ENCODE assay signal across 1 cellular context in the genomic region with DNA sequence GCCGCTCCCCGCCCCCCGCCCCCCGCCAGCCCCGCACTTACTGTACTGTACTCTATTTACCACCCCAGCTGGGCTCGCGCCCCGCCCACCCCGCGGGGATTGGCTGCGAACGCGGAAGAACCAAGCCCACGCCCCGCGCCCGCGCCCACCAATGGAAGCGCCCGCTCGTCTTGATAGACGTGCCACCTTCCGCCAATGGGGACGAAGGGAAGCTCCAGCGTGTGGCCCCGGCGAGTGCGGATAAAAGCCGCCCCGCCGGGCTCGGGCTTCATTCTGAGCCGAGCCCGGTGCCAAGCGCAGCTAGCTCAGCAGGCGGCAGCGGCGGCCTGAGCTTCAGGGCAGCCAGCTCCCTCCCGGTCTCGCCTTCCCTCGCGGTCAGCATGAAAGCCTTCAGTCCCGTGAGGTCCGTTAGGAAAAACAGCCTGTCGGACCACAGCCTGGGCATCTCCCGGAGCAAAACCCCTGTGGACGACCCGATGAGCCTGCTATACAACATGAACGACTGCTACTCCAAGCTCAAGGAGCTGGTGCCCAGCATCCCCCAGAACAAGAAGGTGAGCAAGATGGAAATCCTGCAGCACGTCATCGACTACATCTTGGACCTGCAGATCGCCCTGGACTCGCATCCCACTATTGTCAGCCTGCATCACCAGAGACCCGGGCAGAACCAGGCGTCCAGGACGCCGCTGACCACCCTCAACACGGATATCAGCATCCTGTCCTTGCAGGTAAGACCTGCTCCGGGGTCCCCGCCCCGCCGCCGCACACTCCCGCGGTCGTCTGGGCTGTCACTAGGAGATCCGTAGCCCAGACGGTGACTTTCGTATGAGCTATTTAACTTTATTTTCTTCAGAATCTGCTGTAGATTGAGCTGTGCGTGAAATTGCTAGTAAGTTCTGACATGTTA.
TF ChIP-seq lines count a peak whose summit lies in the region.

A gene with protein sequence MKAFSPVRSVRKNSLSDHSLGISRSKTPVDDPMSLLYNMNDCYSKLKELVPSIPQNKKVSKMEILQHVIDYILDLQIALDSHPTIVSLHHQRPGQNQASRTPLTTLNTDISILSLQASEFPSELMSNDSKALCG (plus strand): TSS at position 271 of the 907 bp plus-strand sequence. CDS start 110 bp downstream, at position 381.

TF ChIP-seq in K562, 482 proteins besides CTCF, POLR2A, EP300 and RAD21 (continued from another document and continues in another):
- TF ChIP-seq, protein P1, sequence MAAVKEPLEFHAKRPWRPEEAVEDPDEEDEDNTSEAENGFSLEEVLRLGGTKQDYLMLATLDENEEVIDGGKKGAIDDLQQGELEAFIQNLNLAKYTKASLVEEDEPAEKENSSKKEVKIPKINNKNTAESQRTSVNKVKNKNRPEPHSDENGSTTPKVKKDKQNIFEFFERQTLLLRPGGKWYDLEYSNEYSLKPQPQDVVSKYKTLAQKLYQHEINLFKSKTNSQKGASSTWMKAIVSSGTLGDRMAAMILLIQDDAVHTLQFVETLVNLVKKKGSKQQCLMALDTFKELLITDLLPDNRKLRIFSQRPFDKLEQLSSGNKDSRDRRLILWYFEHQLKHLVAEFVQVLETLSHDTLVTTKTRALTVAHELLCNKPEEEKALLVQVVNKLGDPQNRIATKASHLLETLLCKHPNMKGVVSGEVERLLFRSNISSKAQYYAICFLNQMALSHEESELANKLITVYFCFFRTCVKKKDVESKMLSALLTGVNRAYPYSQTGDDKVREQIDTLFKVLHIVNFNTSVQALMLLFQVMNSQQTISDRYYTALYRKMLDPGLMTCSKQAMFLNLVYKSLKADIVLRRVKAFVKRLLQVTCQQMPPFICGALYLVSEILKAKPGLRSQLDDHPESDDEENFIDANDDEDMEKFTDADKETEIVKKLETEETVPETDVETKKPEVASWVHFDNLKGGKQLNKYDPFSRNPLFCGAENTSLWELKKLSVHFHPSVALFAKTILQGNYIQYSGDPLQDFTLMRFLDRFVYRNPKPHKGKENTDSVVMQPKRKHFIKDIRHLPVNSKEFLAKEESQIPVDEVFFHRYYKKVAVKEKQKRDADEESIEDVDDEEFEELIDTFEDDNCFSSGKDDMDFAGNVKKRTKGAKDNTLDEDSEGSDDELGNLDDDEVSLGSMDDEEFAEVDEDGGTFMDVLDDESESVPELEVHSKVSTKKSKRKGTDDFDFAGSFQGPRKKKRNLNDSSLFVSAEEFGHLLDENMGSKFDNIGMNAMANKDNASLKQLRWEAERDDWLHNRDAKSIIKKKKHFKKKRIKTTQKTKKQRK (IDR thresholded peaks at IDR 0.05; ENCODE audit: borderline replicate concordance, low read depth, low read length): no peak
- TF ChIP-seq ZNF830 (CRISPR knock-in tag; IDR thresholded peaks at IDR 0.05) (0 out of 2 replicates have a peak, but pooled peaks have one; percentile 16), MCM5 (IDR thresholded peaks at IDR 0.05; ENCODE audit: low read depth) (no peak), TOE1 (IDR thresholded peaks at IDR 0.05; ENCODE audit: borderline replicate concordance) (no peak), TOE1 (CRISPR knock-in tag; IDR thresholded peaks at IDR 0.05; ENCODE audit: borderline replicate concordance, low read depth) (0 out of 2 replicates have a peak, but pooled peaks have one; percentile 14), MYC (IDR thresholded peaks at IDR 0.05; ENCODE audit: low read depth, low read length) (0 out of 2 replicates have a peak, but pooled peaks have one; percentile 26), MYC (CRISPR knock-in tag; IDR thresholded peaks at IDR 0.05; ENCODE audit: borderline replicate concordance, low read depth) (no peak; the same call in 1 of the 2 replicates), NR3C1 (CRISPR knock-in tag; IDR thresholded peaks at IDR 0.05) (no peak), PML (IDR thresholded peaks at IDR 0.05; ENCODE audit: low read length) (peak; percentile 88), TBP (optimal IDR thresholded peaks at IDR 0.05; ENCODE audit: low read depth, low read length) (peak; percentile 98), PRPF4 (IDR thresholded peaks at IDR 0.05; ENCODE audit: insufficient read depth, low read depth, low read length, poor library complexity, severe bottlenecking) (peak; percentile 83), JUN (IDR thresholded peaks at IDR 0.05; ENCODE audit: borderline replicate concordance, low read depth, low read length) (no peak), JUN (CRISPR knock-in tag; IDR thresholded peaks at IDR 0.05; ENCODE audit: borderline replicate concordance) (no peak), NFATC3 (IDR thresholded peaks at IDR 0.05) (no peak), HDAC2 (IDR thresholded peaks at IDR 0.05) (no peak; the same call in 1 of the 2 replicates), KDM2B (CRISPR knock-in tag; IDR thresholded peaks at IDR 0.05) (no peak), TBL1XR1 (IDR thresholded peaks at IDR 0.05; ENCODE audit: low read length in 2 of 2) (0 out of 4 replicates have a peak, but pooled peaks of 1 of the 2 experiments have one; percentile 5), SMAD3 (CRISPR knock-in tag; conservative IDR thresholded peaks at IDR 0.05) (0 out of 2 replicates have a peak, but pooled peaks have one; percentile 38), ETV6 (IDR thresholded peaks at IDR 0.05; ENCODE audit: borderline replicate concordance in 1 of 2, low read depth in 2 of 2, low read length in 1 of 2) (no peak), ETV6 (CRISPR knock-in tag; IDR thresholded peaks at IDR 0.05; ENCODE audit: borderline replicate concordance) (peak; percentile 66; the same call in 1 of the 2 replicates), ZNF384 (IDR thresholded peaks at IDR 0.05; ENCODE audit: low read depth, low read length) (no peak), TAF9B (IDR thresholded peaks at IDR 0.05; ENCODE audit: partially characterized antibody) (peak; percentile 93), E2F3 (CRISPR knock-in tag; IDR thresholded peaks at IDR 0.05) (0 out of 2 replicates have a peak, but pooled peaks have one; percentile 54), ZNF589 (CRISPR knock-in tag; IDR thresholded peaks at IDR 0.05; ENCODE audit: low read depth) (no peak), NCOA1 (IDR thresholded peaks at IDR 0.05; ENCODE audit: low read depth) (no peak), ZNF23 (CRISPR knock-in tag; IDR thresholded peaks at IDR 0.05) (no peak), BCOR (IDR thresholded peaks at IDR 0.05) (peak; percentile 71; the same call in 1 of the 2 replicates), RB1 (IDR thresholded peaks at IDR 0.05; ENCODE audit: low read depth) (peak; percentile 57; the same call in 1 of the 2 replicates), MTA3 (IDR thresholded peaks at IDR 0.05; ENCODE audit: borderline replicate concordance) (peak; percentile 99), PHTF2 (CRISPR knock-in tag; IDR thresholded peaks at IDR 0.05) (no peak), HDAC3 (IDR thresholded peaks at IDR 0.05; ENCODE audit: borderline replicate concordance, partially characterized antibody) (no peak)
- TF ChIP-seq, protein P2, sequence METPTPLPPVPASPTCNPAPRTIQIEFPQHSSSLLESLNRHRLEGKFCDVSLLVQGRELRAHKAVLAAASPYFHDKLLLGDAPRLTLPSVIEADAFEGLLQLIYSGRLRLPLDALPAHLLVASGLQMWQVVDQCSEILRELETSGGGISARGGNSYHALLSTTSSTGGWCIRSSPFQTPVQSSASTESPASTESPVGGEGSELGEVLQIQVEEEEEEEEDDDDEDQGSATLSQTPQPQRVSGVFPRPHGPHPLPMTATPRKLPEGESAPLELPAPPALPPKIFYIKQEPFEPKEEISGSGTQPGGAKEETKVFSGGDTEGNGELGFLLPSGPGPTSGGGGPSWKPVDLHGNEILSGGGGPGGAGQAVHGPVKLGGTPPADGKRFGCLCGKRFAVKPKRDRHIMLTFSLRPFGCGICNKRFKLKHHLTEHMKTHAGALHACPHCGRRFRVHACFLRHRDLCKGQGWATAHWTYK (CRISPR knock-in tag; IDR thresholded peaks at IDR 0.05): peak; percentile 90
- TF ChIP-seq, protein P3, sequence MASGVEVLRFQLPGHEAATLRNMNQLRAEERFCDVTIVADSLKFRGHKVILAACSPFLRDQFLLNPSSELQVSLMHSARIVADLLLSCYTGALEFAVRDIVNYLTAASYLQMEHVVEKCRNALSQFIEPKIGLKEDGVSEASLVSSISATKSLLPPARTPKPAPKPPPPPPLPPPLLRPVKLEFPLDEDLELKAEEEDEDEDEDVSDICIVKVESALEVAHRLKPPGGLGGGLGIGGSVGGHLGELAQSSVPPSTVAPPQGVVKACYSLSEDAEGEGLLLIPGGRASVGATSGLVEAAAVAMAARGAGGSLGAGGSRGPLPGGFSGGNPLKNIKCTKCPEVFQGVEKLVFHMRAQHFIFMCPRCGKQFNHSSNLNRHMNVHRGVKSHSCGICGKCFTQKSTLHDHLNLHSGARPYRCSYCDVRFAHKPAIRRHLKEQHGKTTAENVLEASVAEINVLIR (CRISPR knock-in tag; IDR thresholded peaks at IDR 0.05): peak; percentile 48
- TF ChIP-seq, protein P4, sequence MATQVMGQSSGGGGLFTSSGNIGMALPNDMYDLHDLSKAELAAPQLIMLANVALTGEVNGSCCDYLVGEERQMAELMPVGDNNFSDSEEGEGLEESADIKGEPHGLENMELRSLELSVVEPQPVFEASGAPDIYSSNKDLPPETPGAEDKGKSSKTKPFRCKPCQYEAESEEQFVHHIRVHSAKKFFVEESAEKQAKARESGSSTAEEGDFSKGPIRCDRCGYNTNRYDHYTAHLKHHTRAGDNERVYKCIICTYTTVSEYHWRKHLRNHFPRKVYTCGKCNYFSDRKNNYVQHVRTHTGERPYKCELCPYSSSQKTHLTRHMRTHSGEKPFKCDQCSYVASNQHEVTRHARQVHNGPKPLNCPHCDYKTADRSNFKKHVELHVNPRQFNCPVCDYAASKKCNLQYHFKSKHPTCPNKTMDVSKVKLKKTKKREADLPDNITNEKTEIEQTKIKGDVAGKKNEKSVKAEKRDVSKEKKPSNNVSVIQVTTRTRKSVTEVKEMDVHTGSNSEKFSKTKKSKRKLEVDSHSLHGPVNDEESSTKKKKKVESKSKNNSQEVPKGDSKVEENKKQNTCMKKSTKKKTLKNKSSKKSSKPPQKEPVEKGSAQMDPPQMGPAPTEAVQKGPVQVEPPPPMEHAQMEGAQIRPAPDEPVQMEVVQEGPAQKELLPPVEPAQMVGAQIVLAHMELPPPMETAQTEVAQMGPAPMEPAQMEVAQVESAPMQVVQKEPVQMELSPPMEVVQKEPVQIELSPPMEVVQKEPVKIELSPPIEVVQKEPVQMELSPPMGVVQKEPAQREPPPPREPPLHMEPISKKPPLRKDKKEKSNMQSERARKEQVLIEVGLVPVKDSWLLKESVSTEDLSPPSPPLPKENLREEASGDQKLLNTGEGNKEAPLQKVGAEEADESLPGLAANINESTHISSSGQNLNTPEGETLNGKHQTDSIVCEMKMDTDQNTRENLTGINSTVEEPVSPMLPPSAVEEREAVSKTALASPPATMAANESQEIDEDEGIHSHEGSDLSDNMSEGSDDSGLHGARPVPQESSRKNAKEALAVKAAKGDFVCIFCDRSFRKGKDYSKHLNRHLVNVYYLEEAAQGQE (CRISPR knock-in tag; IDR thresholded peaks at IDR 0.05; ENCODE audit: low read depth): peak; percentile 73; the same call in 1 of the 2 replicates
- TF ChIP-seq, protein P5, sequence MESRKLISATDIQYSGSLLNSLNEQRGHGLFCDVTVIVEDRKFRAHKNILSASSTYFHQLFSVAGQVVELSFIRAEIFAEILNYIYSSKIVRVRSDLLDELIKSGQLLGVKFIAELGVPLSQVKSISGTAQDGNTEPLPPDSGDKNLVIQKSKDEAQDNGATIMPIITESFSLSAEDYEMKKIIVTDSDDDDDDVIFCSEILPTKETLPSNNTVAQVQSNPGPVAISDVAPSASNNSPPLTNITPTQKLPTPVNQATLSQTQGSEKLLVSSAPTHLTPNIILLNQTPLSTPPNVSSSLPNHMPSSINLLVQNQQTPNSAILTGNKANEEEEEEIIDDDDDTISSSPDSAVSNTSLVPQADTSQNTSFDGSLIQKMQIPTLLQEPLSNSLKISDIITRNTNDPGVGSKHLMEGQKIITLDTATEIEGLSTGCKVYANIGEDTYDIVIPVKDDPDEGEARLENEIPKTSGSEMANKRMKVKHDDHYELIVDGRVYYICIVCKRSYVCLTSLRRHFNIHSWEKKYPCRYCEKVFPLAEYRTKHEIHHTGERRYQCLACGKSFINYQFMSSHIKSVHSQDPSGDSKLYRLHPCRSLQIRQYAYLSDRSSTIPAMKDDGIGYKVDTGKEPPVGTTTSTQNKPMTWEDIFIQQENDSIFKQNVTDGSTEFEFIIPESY (CRISPR knock-in tag; IDR thresholded peaks at IDR 0.05): peak; percentile 54; the same call in 1 of the 2 replicates
